In genomic region chr7:116717137-116717536, GRCh38 we compare ENCODE assay signal across 22 cellular contexts. TPM values are rescaled to one million over a fixed set of nuclear protein-coding genes. Genes with fewer than 3 reads are reported as not detected.
DNase-seq lines count a peak whose midpoint lies in the region; ATAC-seq, FAIRE-seq and TF ChIP-seq lines count a peak whose summit lies in the region.
"Had no signal": no experiment of that assay in that cellular context is flagged by ENCODE, and none has a peak within 500 bp of the region (broad histone marks: within the 10 kb centered on the region; RNA-seq: fewer than 3 reads in every experiment).

No MANE protein-coding gene starts in this region.

- H3K27me3 ChIP-seq in fibroblast of lung (ENCODE audit: control insufficient read depth, insufficient read depth, low read length) (no peaks in the 10 kb centered on the region), skeletal muscle tissue (ENCODE audit: control insufficient read depth in 3 of 3, insufficient read depth in 3 of 3, low read length in 3 of 3) (no peaks in the 10 kb centered on the region)
- H3K27me3 ChIP-seq: left lung, tibial artery had no signal

- peak; percentile 7; the same call in 2 of the 3 replicates for ATAC-seq in SK-N-SH treated with all-trans-retinoic acid at 6 μM for 48 hours
- ATAC-seq: activated T-cell treated with anti-CD3 and anti-CD28 coated beads, Interleukin-2, amount 50 U/mL, for 4 hours had no signal

- H3K79me2 ChIP-seq in fibroblast of lung (ENCODE audit: control insufficient read depth, insufficient read depth, low read length), result no peaks in the 10 kb centered on the region

- H3K4me1 ChIP-seq in fibroblast of lung (ENCODE audit: control insufficient read depth, extremely low read depth, insufficient read depth, low read length) (peaks cover 11% of the 10 kb centered on the region), skeletal muscle tissue (ENCODE audit: control insufficient read depth in 3 of 3, insufficient read depth in 3 of 3, low read length in 3 of 3) (peaks cover 6 to 9% (median 8%) of the 10 kb centered on the region in 3 donors)
- H3K4me1 ChIP-seq: left lung, prostate gland, spleen had no signal

- H3K4me2 ChIP-seq in fibroblast of lung (ENCODE audit: extremely low read depth, insufficient read depth, low read length), result peak overlapping the region; percentile 30

- TF ChIP-seq POLR2A in GM12892 (IDR thresholded peaks at IDR 0.05; ENCODE audit: low read depth, low read length), result no peak

- no peak for TF ChIP-seq CTCF in fibroblast of lung (conservative IDR thresholded peaks at IDR 0.05 in 1 of 2, IDR thresholded peaks at IDR 0.05 in 1 of 2; ENCODE audit: low read depth in 1 of 2, low read length in 2 of 2)

- H3K4me3 ChIP-seq in fibroblast of lung (replicated peaks in 1 of 4; ENCODE audit: control extremely low read depth in 1 of 4, insufficient read depth in 1 of 4, low read depth in 3 of 4, low read length in 4 of 4), result no peak overlapping the region
- H3K4me3 ChIP-seq in skeletal muscle tissue (ENCODE audit: low read length in 3 of 3), result no peak overlapping the region
- H3K4me3 ChIP-seq: left lung, prostate gland, spleen, tibial artery had no signal

- H2AFZ ChIP-seq in fibroblast of lung (ENCODE audit: low read length), result no peak overlapping the region

- H3K27ac ChIP-seq in fibroblast of lung (ENCODE audit: insufficient read depth, low read length) (peak overlapping the region; percentile 7), skeletal muscle tissue (ENCODE audit: low read depth, low read length) (peak overlapping the region; percentile 27)
- H3K27ac ChIP-seq: left lung, prostate gland, spleen, tibial artery had no signal

- H4K20me1 ChIP-seq in fibroblast of lung (ENCODE audit: control insufficient read depth, extremely low read depth, insufficient read depth, low read length), result no peaks in the 10 kb centered on the region

- no peak overlapping the region for H3K9ac ChIP-seq in fibroblast of lung (ENCODE audit: insufficient read depth, low read length)
- H3K9ac ChIP-seq in skeletal muscle tissue (ENCODE audit: low read depth in 1 of 3, low read length in 3 of 3), result no peak overlapping the region

- peak; percentile 12 for DNase-seq in NCI-H1048 (lab: John Stamatoyannopoulos, UW)
- no peak for DNase-seq in fibroblast of lung (ENCODE audit: low read depth in 2 of 2)
- DNase-seq in occipital lobe (lab: John Stamatoyannopoulos, UW), result no peak
- no peak for DNase-seq in NK-92 treated with Interleukin-12 subunit alpha and Interleukin-12 subunit beta, amount 100 ng/mL, for 24 hours (lab: John Stamatoyannopoulos, UW)
- DNase-seq in GM12892 (ENCODE audit: insufficient read length), result no peak
- DNase-seq: activated CD8-positive, alpha-beta memory T cell treated with anti-CD3 and anti-CD28 coated beads for 24 hours; activated naive CD4-positive, alpha-beta T cell treated with Interleukin-2 at 50 U/mL for 16 hours; activated T-cell treated with anti-CD3 and anti-CD28 coated beads, Interleukin-2, amount 50 U/mL, for 4 hours; CD8-positive, alpha-beta memory T cell; immature natural killer cell; NCI-H1417 treated with DMSO at 0.1 percent for 48 hours; NCI-H2107; NCI-H510A; nephron progenitor cell; spleen; stimulated activated CD4-positive, alpha-beta T cell treated with anti-CD3 and anti-CD28 coated beads, Interleukin-4, amount 100 ng/mL, for 4 hours had no signal

- no peak for FAIRE-seq in GM12892 (lab: Jason Lieb, UNC)
- FAIRE-seq: TTC549 had no signal

- no peaks in the 10 kb centered on the region for H3K9me3 ChIP-seq in fibroblast of lung (ENCODE audit: control insufficient read depth, insufficient read depth, low read depth, low read length)
- no peaks in the 10 kb centered on the region for H3K9me3 ChIP-seq in skeletal muscle tissue (ENCODE audit: control insufficient read depth in 3 of 3, low read length in 3 of 3)
- H3K9me3 ChIP-seq: left lung, prostate gland, spleen, tibial artery had no signal

- H3K36me3 ChIP-seq in fibroblast of lung (ENCODE audit: control insufficient read depth, insufficient read depth, low read length), result no peaks in the 10 kb centered on the region
- no peaks in the 10 kb centered on the region for H3K36me3 ChIP-seq in skeletal muscle tissue (ENCODE audit: control insufficient read depth in 3 of 3, insufficient read depth in 3 of 3, low read length in 3 of 3)
- H3K36me3 ChIP-seq: left lung, prostate gland, spleen, tibial artery had no signal

TF ChIP-seq in SK-N-SH treated with all-trans-retinoic acid at 6 μM for 48 hours, 23 proteins besides CTCF, POLR2A, EP300 and RAD21:
- no peak for TF ChIP-seq ZNF565 (CRISPR knock-in tag; conservative IDR thresholded peaks at IDR 0.05; ENCODE audit: low read depth)

RNA-seq across cellular contexts. Expression of gene MET, which starts 45.1 kb away (rescaled TPM):
- total RNA-seq in fibroblast of lung, result 29.8 and 44.4 TPM in 2 replicates
- polyA plus RNA-seq in fibroblast of lung, result 33.4 and 42.1 TPM in 2 replicates
- polyA plus RNA-seq in fibroblast of lung (2012), result 17.2 and 21.1 TPM in 2 replicates
- 78.6 and 112 TPM in 2 replicates for polyA minus RNA-seq in fibroblast of lung (ENCODE audit: low replicate concordance)
- 26.1 TPM for total RNA-seq in skeletal muscle tissue
- total RNA-seq in occipital lobe, result 65.5 TPM
- 0.25 TPM for polyA plus RNA-seq in GM12892 (2012; ENCODE audit: missing spikeins)
- polyA plus RNA-seq: CD8-positive, alpha-beta memory T cell; immature natural killer cell had no signal
